8 cellular contexts compared by ENCODE assay signal in genomic region chr1:44842763-44843655, GRCh38. TPM values are rescaled to one million over a fixed set of nuclear protein-coding genes. Genes with fewer than 3 reads are reported as not detected.
DNase-seq lines count a peak whose midpoint lies in the region; ATAC-seq and TF ChIP-seq lines count a peak whose summit lies in the region.

TSS of gene PTCH2 (minus strand) at chr1:44843253. CDS start at chr1:44842932, 321 bp downstream.

- WGBS in ectodermal cell, 2 experiments, result 3% methylated on average over 75 of the region's 75 CpGs
- 2% methylated on average over 20 of the region's 75 CpGs for WGBS in right lobe of liver (ENCODE audit: insufficient coverage, low coverage, low lambda C conversion rate, missing lambda C conversion rate)

- H3K4me1 ChIP-seq in DOHH2 (ENCODE audit: control insufficient read depth, low read length) (peaks cover 9% of the 10 kb centered on the region), ectodermal cell (ENCODE audit: control insufficient read depth, insufficient read depth, low read length) (no peaks in the 10 kb centered on the region), right lobe of liver (peaks cover 0 to 5% (median 0%) of the 10 kb centered on the region in 4 donors), subcutaneous abdominal adipose tissue (ENCODE audit: control insufficient read depth in 5 of 5, insufficient read depth in 5 of 5, low read length in 5 of 5) (peaks cover 0 to 15% (median 11%) of the 10 kb centered on the region in 5 donors)

- peaks cover 4 to 13% (median 8%) of the 10 kb centered on the region in 3 donors for H3K4me1 Mint-ChIP-seq in T-cell

- no peaks in the 10 kb centered on the region for H4K20me1 ChIP-seq in DOHH2 (ENCODE audit: control insufficient read depth, insufficient read depth, low read depth, low read length)

- POLR2A ChIA-PET in T-cell (lab: Charles Lee), result interaction anchor here (0.6 kb wide), 3 partner anchors 43 to 634 kb away, joined by 3 to 4 read pairs (median 4); partner anchors contain the start of gene PLK3 (in 1 of the 2)

- H3K9me3 Mint-ChIP-seq in T-cell, result no peaks in the 10 kb centered on the region

- H3K27ac Mint-ChIP-seq in T-cell, result no peak within 1 kb of the TSS

- H3K27me3 ChIP-seq in DOHH2 (ENCODE audit: control insufficient read depth, low read length) (peaks cover 14% of the 10 kb centered on the region; the same call in 1 of the 2 replicates), ectodermal cell (ENCODE audit: control insufficient read depth, insufficient read depth, low read length, poor library complexity, severe bottlenecking) (peaks cover 21% of the 10 kb centered on the region), right lobe of liver (no peaks in the 10 kb centered on the region), subcutaneous abdominal adipose tissue (ENCODE audit: control insufficient read depth in 5 of 5, insufficient read depth in 4 of 5, low read length in 5 of 5) (no peaks in the 10 kb centered on the region)

- ATAC-seq in T-cell (replicated peaks in 1 of 4), result peak; percentile 64 to 82 (median 76)
- peak; percentile 67 to 83 (median 77) for ATAC-seq in right lobe of liver
- no peak for ATAC-seq in GM21515 (IDR thresholded peaks at IDR 0.05; ENCODE audit: unreplicated experiment)
- ATAC-seq in HG03469 (IDR thresholded peaks at IDR 0.05; ENCODE audit: unreplicated experiment), result no peak

- CTCF ChIA-PET in T-cell (lab: Charles Lee), result interaction anchor here in 1 of 2 donors (0.6 to 0.7 kb wide), 3 partner anchors 58 to 460 kb away, joined by 3 to 4 read pairs (median 3); no protein-coding TSS in a partner anchor

- no peaks in the 10 kb centered on the region for H3K9me3 ChIP-seq in DOHH2 (ENCODE audit: control insufficient read depth, insufficient read depth, low read length)
- no peaks in the 10 kb centered on the region for H3K9me3 ChIP-seq in ectodermal cell (ENCODE audit: control insufficient read depth, low read length)
- H3K9me3 ChIP-seq in right lobe of liver, result no peaks in the 10 kb centered on the region
- H3K9me3 ChIP-seq in subcutaneous abdominal adipose tissue (ENCODE audit: control insufficient read depth in 5 of 5, low read length in 5 of 5), result no peaks in the 10 kb centered on the region

- H3K4me3 ChIP-seq in DOHH2 (ENCODE audit: low read length) (peak within 1 kb of the TSS; percentile 66), ectodermal cell (ENCODE audit: insufficient read depth, low read depth, low read length) (peak within 1 kb of the TSS; percentile 55), right lobe of liver (peak within 1 kb of the TSS; percentile 21 to 43 (median 29)), subcutaneous abdominal adipose tissue (ENCODE audit: low read depth in 1 of 5, low read length in 5 of 5) (peak within 1 kb of the TSS; percentile 35 to 65 (median 52))

- peak within 1 kb of the TSS in 4 of 5 donors; percentile 43 to 66 (median 65) for H3K9ac ChIP-seq in subcutaneous abdominal adipose tissue (ENCODE audit: low read length in 5 of 5)

- H3K36me3 ChIP-seq in DOHH2 (ENCODE audit: control insufficient read depth, low read length) (no peaks in the 10 kb centered on the region), ectodermal cell (ENCODE audit: control insufficient read depth, insufficient read depth, low read length) (no peaks in the 10 kb centered on the region), right lobe of liver (no peaks in the 10 kb centered on the region), subcutaneous abdominal adipose tissue (ENCODE audit: control insufficient read depth in 5 of 5, insufficient read depth in 5 of 5, low read length in 5 of 5) (no peaks in the 10 kb centered on the region)

- DNase-seq in LoVo (ENCODE audit: low spot score) (peak; percentile 25), T-cell (peak in 7 of 34 experiments; percentile 11 to 30 (median 20)), right lobe of liver (peak in 1 of 3 donors; percentile 57)

- H3F3A ChIP-seq in DOHH2 (ENCODE audit: control insufficient read depth, insufficient read depth), result peaks cover 6% of the 10 kb centered on the region; the same call in 1 of the 2 replicates

- TF ChIP-seq CTCF in DOHH2 (IDR thresholded peaks at IDR 0.05; ENCODE audit: low read depth, low read length, poor library complexity, severe bottlenecking) (no peak), right lobe of liver (IDR thresholded peaks at IDR 0.05) (no peak)

- H3K27ac ChIP-seq in DOHH2 (ENCODE audit: low read depth, low read length), result no peak within 1 kb of the TSS
- H3K27ac ChIP-seq in ectodermal cell (ENCODE audit: insufficient read depth, low read depth, low read length, poor library complexity, severe bottlenecking), result no peak within 1 kb of the TSS
- H3K27ac ChIP-seq in right lobe of liver, result no peak within 1 kb of the TSS
- no peak within 1 kb of the TSS for H3K27ac ChIP-seq in subcutaneous abdominal adipose tissue (ENCODE audit: low read depth, low read length)

- peaks cover 13 to 25% of the 10 kb centered on the region in 2 donors for H3K27me3 Mint-ChIP-seq in T-cell

- intact Hi-C loops in right lobe of liver (cut with DNase I), result no loop called here

- peak within 1 kb of the TSS; percentile 43 to 67 (median 53) for H3K4me3 Mint-ChIP-seq in T-cell

- H3K4me2 ChIP-seq in DOHH2 (ENCODE audit: low read length), result peak within 1 kb of the TSS; percentile 77

- H3K9me2 ChIP-seq in DOHH2 (replicated peaks; ENCODE audit: control insufficient read depth, low read length), result no peaks in the 10 kb centered on the region

- H3K79me2 ChIP-seq in DOHH2 (ENCODE audit: control insufficient read depth, low read length), result no peaks in the 10 kb centered on the region

- no peak for TF ChIP-seq POLR2A in right lobe of liver (IDR thresholded peaks at IDR 0.05)

- no peaks in the 10 kb centered on the region for H3K36me3 Mint-ChIP-seq in T-cell

RNA-seq across cellular contexts. Expression of gene PTCH2, which starts in this region (rescaled TPM):
- total RNA-seq in T-cell (1 to 10 TPM in 4 of 5 donors, under 1 TPM in 1; 0.89 to 2.3 (median 1.3) TPM), right lobe of liver (under 1 TPM; 0.19 to 0.68 (median 0.35) TPM)
- 5.8 TPM for polyA plus RNA-seq in ectodermal cell (2013, experiment 1 of 4)
- 4.7 TPM for polyA plus RNA-seq in ectodermal cell (2013, experiment 2 of 4)
- 9.3 TPM for polyA plus RNA-seq in ectodermal cell (2013, experiment 3 of 4)
- 5.7 TPM for polyA plus RNA-seq in ectodermal cell (2013, experiment 4 of 4)

Comparison
In these comparisons a context has a peak if more than half of its experiments do, and no peak if none do; other contexts are left out.
1. Peak in ATAC-seq and H3K4me3 ChIP-seq in right lobe of liver; RNA of the gene not detected or under 1 TPM.
2. ATAC-seq: peak in T-cell (4 of 4); none in GM21515 (single experiment) and HG03469 (single experiment).
3. Peak in every context shown above with its lines, with median percentiles within 50 percentile points of each other: H3K4me3 ChIP-seq.